ENCODE assay signal across 1 cellular context in genomic region chr16:89170346-89171215, GRCh38.
TF ChIP-seq lines count a peak whose summit lies in the region.

No MANE protein-coding gene starts in this region.

TF ChIP-seq in HepG2, 621 proteins besides CTCF, POLR2A, EP300 and RAD21 (continued from another document and continues in another):
- TF ChIP-seq, protein P1, sequence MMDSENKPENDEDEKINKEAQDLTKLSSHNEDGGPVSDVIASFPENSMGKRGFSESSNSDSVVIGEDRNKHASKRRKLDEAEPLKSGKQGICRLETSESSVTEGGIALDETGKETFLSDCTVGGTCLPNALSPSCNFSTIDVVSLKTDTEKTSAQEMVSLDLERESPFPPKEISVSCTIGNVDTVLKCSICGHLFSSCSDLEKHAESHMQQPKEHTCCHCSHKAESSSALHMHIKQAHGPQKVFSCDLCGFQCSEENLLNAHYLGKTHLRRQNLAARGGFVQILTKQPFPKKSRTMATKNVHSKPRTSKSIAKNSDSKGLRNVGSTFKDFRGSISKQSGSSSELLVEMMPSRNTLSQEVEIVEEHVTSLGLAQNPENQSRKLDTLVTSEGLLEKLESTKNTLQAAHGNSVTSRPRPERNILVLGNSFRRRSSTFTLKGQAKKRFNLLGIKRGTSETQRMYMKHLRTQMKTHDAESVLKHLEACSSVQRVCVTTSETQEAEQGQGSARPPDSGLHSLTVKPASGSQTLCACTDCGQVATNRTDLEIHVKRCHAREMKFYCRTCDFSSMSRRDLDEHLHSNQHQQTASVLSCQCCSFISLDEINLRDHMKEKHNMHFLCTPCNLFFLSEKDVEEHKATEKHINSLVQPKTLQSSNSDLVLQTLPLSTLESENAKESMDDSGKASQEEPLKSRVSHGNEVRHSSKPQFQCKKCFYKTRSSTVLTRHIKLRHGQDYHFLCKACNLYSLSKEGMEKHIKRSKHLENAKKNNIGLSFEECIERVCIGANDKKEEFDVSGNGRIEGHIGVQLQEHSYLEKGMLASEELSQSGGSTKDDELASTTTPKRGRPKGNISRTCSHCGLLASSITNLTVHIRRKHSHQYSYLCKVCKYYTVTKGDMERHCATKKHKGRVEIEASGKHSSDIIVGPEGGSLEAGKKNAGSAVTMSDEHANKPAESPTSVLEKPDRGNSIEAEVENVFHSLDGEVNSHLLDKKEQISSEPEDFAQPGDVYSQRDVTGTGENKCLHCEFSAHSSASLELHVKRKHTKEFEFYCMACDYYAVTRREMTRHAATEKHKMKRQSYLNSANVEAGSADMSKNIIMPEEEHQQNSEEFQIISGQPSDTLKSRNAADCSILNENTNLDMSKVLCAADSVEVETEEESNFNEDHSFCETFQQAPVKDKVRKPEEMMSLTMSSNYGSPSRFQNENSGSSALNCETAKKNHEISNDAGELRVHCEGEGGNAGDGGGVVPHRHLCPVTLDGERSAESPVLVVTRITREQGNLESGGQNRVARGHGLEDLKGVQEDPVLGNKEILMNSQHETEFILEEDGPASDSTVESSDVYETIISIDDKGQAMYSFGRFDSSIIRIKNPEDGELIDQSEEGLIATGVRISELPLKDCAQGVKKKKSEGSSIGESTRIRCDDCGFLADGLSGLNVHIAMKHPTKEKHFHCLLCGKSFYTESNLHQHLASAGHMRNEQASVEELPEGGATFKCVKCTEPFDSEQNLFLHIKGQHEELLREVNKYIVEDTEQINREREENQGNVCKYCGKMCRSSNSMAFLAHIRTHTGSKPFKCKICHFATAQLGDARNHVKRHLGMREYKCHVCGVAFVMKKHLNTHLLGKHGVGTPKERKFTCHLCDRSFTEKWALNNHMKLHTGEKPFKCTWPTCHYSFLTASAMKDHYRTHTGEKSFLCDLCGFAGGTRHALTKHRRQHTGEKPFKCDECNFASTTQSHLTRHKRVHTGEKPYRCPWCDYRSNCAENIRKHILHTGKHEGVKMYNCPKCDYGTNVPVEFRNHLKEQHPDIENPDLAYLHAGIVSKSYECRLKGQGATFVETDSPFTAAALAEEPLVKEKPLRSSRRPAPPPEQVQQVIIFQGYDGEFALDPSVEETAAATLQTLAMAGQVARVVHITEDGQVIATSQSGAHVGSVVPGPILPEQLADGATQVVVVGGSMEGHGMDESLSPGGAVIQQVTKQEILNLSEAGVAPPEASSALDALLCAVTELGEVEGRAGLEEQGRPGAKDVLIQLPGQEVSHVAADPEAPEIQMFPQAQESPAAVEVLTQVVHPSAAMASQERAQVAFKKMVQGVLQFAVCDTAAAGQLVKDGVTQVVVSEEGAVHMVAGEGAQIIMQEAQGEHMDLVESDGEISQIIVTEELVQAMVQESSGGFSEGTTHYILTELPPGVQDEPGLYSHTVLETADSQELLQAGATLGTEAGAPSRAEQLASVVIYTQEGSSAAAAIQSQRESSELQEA (CRISPR knock-in tag; IDR thresholded peaks at IDR 0.05; ENCODE audit: not compliant biosample characterization) = no peak
- TF ChIP-seq ATF4 (CRISPR knock-in tag; IDR thresholded peaks at IDR 0.05) (no peak), FOXA3 (CRISPR knock-in tag; IDR thresholded peaks at IDR 0.05) (no peak), ZMAT3 (CRISPR knock-in tag; conservative IDR thresholded peaks at IDR 0.05) (no peak), ARID5B (CRISPR knock-in tag; IDR thresholded peaks at IDR 0.05) (no peak), AHR (CRISPR knock-in tag; IDR thresholded peaks at IDR 0.05) (no peak), ZBTB3 (CRISPR knock-in tag; IDR thresholded peaks at IDR 0.05; ENCODE audit: borderline replicate concordance, low read depth) (no peak), ZNF335 (CRISPR knock-in tag; IDR thresholded peaks at IDR 0.05) (no peak), ZNF275 (CRISPR knock-in tag; IDR thresholded peaks at IDR 0.05; ENCODE audit: borderline replicate concordance) (no peak), HNRNPUL1 (IDR thresholded peaks at IDR 0.05; ENCODE audit: low read depth, low read length) (no peak), HMG20A (CRISPR knock-in tag; IDR thresholded peaks at IDR 0.05; ENCODE audit: borderline replicate concordance) (no peak), NPAS2 (CRISPR knock-in tag; IDR thresholded peaks at IDR 0.05; ENCODE audit: borderline replicate concordance) (no peak), ZNF780A (CRISPR knock-in tag; IDR thresholded peaks at IDR 0.05) (no peak)
- TF ChIP-seq, protein P2, sequence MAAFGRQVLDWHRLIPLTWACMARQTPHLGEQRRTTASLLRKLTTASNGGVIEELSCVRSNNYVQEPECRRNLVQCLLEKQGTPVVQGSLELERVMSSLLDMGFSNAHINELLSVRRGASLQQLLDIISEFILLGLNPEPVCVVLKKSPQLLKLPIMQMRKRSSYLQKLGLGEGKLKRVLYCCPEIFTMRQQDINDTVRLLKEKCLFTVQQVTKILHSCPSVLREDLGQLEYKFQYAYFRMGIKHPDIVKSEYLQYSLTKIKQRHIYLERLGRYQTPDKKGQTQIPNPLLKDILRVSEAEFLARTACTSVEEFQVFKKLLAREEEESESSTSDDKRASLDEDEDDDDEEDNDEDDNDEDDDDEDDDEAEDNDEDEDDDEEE (CRISPR knock-in tag; IDR thresholded peaks at IDR 0.05) = no peak
- TF ChIP-seq, protein P3, sequence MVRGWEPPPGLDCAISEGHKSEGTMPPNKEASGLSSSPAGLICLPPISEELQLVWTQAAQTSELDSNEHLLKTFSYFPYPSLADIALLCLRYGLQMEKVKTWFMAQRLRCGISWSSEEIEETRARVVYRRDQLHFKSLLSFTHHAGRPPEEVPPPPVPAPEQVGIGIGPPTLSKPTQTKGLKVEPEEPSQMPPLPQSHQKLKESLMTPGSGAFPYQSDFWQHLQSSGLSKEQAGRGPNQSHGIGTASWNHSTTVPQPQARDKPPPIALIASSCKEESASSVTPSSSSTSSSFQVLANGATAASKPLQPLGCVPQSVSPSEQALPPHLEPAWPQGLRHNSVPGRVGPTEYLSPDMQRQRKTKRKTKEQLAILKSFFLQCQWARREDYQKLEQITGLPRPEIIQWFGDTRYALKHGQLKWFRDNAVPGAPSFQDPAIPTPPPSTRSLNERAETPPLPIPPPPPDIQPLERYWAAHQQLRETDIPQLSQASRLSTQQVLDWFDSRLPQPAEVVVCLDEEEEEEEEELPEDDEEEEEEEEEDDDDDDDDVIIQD (CRISPR knock-in tag; IDR thresholded peaks at IDR 0.05; ENCODE audit: low read depth) = no peak
- TF ChIP-seq, protein P4, sequence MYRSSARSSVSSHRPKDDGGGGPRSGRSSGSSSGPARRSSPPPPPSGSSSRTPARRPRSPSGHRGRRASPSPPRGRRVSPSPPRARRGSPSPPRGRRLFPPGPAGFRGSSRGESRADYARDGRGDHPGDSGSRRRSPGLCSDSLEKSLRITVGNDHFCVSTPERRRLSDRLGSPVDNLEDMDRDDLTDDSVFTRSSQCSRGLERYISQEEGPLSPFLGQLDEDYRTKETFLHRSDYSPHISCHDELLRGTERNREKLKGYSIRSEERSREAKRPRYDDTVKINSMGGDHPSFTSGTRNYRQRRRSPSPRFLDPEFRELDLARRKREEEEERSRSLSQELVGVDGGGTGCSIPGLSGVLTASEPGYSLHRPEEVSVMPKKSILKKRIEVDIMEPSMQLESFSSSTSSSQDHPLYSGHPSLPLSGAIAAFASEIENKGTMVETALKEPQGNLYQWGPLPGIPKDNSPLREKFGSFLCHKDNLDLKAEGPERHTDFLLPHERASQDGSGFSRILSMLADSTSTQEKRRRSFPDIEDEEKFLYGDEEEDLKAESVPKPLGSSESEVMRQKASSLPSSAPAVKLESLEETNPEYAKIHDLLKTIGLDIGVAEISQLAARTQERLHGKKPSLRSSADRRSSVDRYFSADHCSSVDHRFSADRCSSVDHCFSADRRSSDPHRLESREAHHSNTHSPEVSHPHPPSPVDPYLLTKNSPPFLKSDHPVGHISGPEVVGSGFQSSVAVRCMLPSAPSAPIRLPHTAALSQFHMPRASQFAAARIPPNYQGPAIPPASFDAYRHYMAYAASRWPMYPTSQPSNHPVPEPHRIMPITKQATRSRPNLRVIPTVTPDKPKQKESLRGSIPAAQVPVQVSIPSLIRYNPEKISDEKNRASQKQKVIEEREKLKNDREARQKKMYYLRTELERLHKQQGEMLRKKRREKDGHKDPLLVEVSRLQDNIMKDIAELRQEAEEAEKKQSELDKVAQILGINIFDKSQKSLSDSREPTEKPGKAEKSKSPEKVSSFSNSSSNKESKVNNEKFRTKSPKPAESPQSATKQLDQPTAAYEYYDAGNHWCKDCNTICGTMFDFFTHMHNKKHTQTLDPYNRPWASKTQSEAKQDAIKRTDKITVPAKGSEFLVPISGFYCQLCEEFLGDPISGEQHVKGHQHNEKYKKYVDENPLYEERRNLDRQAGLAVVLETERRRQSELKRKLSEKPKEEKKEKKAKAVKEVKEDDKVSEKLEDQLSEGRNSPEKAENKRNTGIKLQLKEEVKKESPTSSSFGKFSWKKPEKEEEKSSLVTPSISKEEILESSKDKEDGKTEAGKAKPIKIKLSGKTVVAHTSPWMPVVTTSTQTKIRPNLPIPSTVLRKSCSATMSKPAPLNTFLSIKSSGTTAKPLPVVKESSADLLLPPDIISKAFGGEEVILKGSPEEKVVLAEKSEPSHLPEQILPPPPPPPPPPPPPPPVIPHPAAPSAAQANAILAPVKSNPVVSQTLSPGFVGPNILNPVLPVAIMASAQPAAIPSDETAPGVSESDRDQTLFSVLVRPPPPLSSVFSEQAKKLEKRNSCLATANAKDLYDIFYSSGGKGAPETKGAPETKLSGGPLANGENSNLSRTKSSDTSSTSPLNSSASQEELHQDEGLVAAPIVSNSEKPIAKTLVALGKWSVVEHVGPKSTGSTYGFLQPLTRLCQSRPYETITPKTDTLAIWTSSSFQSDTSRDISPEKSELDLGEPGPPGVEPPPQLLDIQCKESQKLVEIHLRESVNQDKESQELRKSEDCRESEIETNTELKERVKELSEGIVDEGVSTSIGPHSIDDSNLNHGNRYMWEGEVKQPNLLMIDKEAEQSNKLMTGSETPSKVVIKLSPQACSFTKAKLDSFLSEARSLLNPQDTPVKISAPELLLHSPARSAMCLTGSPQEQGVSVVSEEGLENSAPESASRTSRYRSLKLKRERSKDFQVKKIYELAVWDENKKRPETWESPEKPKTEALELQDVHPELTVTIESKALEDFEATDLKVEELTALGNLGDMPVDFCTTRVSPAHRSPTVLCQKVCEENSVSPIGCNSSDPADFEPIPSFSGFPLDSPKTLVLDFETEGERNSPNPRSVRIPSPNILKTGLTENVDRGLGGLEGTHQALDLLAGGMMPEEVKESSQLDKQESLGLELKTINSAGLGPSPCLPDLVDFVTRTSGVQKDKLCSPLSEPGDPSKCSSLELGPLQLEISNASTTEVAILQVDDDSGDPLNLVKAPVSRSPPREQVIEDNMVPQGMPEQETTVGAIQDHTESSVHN (CRISPR knock-in tag; IDR thresholded peaks at IDR 0.05) = no peak
